In the genomic region with DNA sequence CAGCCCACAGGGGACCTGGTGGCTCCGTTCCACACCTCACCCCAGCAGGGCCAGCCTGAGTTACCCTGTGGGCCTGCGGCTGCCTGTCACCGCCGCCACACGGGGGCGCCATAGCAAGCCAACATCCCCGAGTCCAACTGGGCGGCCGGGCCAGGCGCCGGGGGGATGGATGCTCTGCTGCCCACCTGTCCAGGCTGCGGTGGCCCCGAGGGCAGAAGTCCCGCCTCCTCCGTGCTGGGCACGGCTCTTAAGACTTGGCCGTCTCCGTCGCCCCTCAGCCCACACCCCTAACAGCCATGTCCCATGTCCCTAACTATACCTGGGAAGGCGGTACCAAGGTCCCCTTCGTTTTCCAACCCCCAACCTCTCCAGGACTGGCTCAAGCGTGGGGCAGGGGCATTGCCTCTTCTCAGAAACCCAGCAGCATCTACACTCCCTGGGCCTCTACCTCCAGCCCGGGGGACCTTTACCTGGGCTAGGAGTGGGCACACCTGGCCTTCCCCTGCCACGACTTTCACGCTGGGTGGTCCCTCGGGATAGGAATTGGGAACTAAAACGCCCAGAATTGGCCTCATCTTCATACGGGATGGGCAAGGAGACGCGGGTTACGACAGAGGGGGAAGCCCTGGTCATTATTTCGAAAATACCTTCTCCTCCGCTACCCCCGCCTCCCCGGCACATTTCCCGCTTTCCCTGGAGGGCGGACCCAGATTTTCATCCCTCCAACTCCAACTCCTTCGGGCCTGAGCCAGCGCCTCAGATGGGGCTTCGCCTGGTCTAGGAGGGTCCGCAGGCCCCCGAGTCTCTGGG, we compare ENCODE assay signal across 8 cellular contexts.
DNase-seq lines count a peak whose midpoint lies in the region; ATAC-seq and TF ChIP-seq lines count a peak whose summit lies in the region.

No MANE protein-coding gene starts in this region.

- DNase-seq in NCI-H526 treated with DMSO at 0.1 percent for 48 hours (lab: John Stamatoyannopoulos, UW) (peak; percentile 26), memory B cell (ENCODE audit: low spot score in 2 of 2) (peak; percentile 60 to 79)
- peak; percentile 51 to 76 for DNase-seq in activated CD8-positive, alpha-beta memory T cell treated with anti-CD3 and anti-CD28 coated beads for 1 hour (ENCODE audit: extremely low read depth in 1 of 2, low read depth in 1 of 2)
- DNase-seq in effector CD8-positive, alpha-beta T cell (lab: John Stamatoyannopoulos, UW), result peak; percentile 69
- peak; percentile 66 to 79 (median 75) for DNase-seq in stimulated activated CD4-positive, alpha-beta T cell treated with anti-CD3 and anti-CD28 coated beads, TNF-alpha, amount 100 ng/mL, for 4 hours (ENCODE audit: low read depth in 3 of 3)

- H3K4me3 Mint-ChIP-seq in memory B cell, result peak overlapping the region; percentile 78

- peaks cover 6% of the 10 kb centered on the region for H3K9me3 Mint-ChIP-seq in memory B cell

- ATAC-seq in GM18498 (IDR thresholded peaks at IDR 0.05; ENCODE audit: unreplicated experiment) (peak; percentile 30), HG03175 (IDR thresholded peaks at IDR 0.05; ENCODE audit: unreplicated experiment) (peak; percentile 38), memory B cell (ENCODE audit: low read depth) (peak; percentile 14)

- TF ChIP-seq CTCF in 22Rv1 (IDR thresholded peaks at IDR 0.05), result peak; percentile 97

- H3K36me3 Mint-ChIP-seq in memory B cell, result no peaks in the 10 kb centered on the region

- H3K27me3 Mint-ChIP-seq in memory B cell, result peaks cover 15% of the 10 kb centered on the region

- no peak overlapping the region for H3K27ac Mint-ChIP-seq in memory B cell

- H3K27ac ChIP-seq in 22Rv1, result no peak overlapping the region

- H3K4me1 Mint-ChIP-seq in memory B cell, result peaks cover 7% of the 10 kb centered on the region
